8 cellular contexts compared by ENCODE assay signal in the genomic region with DNA sequence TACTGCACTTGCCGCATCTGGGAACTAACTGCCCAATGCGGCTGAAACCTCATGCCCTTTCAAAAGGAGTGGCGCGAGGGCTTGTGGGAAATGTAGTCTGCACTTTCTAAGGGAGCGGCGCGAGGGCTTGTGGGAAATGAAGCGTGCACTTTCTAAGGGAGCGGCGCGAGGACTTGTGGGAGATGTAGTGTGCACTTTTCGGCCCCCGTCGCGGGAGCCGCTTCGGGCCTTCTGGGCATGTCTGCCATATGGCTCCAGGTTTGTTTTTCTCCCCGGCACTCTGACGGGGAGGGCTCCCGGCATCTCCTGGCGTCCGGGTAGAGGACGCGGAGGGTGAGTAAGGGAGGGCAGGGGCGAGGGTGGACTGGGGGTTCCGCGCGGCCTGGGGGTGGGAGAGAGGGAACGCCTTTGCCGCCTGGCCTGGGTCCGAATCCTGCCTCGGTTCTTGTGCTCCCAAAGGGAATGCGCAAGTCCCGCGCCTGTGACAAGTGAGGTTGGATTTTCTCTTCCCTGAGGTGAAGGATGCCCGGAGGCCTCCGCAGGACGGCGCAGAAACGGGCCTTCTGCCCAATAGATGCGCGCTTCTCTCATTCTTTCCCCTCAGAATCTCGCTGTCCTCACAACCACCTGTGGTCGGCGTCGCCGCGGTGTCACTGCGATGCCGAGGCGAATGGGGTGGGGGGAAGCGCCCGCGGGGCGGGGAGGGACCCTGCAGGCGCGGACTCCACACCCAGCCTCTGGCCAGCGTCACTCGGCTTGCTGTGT. TPM values are rescaled to one million over a fixed set of nuclear protein-coding genes. Genes with fewer than 3 reads are reported as not detected.
A peak's percentile ranks its signal among the peaks of the same experiment; 100 is the strongest.
DNase-seq lines count a peak whose midpoint lies in the region; FAIRE-seq and TF ChIP-seq lines count a peak whose summit lies in the region.

TSS of gene ZNF37A (plus strand) at position 180 of the 765 bp plus-strand sequence. CDS start 2,281 bp downstream, outside the sequence.

- in situ Hi-C loops in SK-MEL-5 (cut with HindIII; ENCODE audit: low pct_unique_long_range_greater_than_20kb, low sequenced_read_pairs): no loop called here

- H3K9me3 ChIP-seq in neutrophil: no peaks in the 10 kb centered on the region

- no peaks in the 10 kb centered on the region for H3K27me3 ChIP-seq in neutrophil

- H3K4me3 ChIP-seq in neutrophil (ENCODE audit: low read depth in 1 of 2, low read length in 1 of 2): peak within 1 kb of the TSS; percentile 75 to 77

- POLR2A ChIA-PET in HEK293T (lab: Yijun Ruan, JAX): interaction anchor here (1.1 to 3.2 kb wide), 2 partner anchors 69 to 84 kb away, joined by 4 to 8 read pairs; partner anchors contain the start of gene ZNF33A

- DNase-seq in GF-D8 (lab: John Stamatoyannopoulos, UW) (peak; percentile 85), HEK293T (ENCODE audit: extremely low spot score) (peak; percentile 60), MV-4-11 (lab: John Stamatoyannopoulos, UW) (peak; percentile 96), SK-MEL-5 (ENCODE audit: low read depth, low spot score) (peak; percentile 93), frontal cortex (ENCODE audit: low spot score in 2 of 2) (peak; percentile 81 to 84), substantia nigra (lab: John Stamatoyannopoulos, UW) (peak; percentile 52 to 98 (median 93))
- DNase-seq in activated naive CD4-positive, alpha-beta T cell treated with Interleukin-2 at 50 U/mL for 16 hours: peak; percentile 90

- TF ChIP-seq CTCF in neutrophil (IDR thresholded peaks at IDR 0.05): peak; percentile 60

- FAIRE-seq in frontal cortex (lab: Jason Lieb, UNC): no peak

- peaks cover 15% of the 10 kb centered on the region for H3K36me3 ChIP-seq in neutrophil

- CTCF ChIA-PET in HEK293T (lab: Yijun Ruan, JAX): no interaction called here

- H3K27ac ChIP-seq in neutrophil (peak within 1 kb of the TSS; percentile 55), substantia nigra (ENCODE audit: low read depth, low read length, poor library complexity, severe bottlenecking) (peak within 1 kb of the TSS; percentile 86)

- H3K4me1 ChIP-seq in neutrophil (ENCODE audit: control insufficient read depth in 1 of 2, insufficient read depth in 1 of 2, low read depth in 1 of 2, low read length in 1 of 2): peaks cover 15 to 17% of the 10 kb centered on the region in 2 experiments

TF ChIP-seq in HEK293T, 16 proteins besides CTCF, POLR2A, EP300 and RAD21:
- no peak for TF ChIP-seq HDGF (IDR thresholded peaks at IDR 0.05; ENCODE audit: borderline replicate concordance)
- TF ChIP-seq NFRKB (IDR thresholded peaks at IDR 0.05): no peak
- TF ChIP-seq SUZ12 (IDR thresholded peaks at IDR 0.05): peak; percentile 62; the same call in 1 of the 2 replicates
- peak; percentile 71 for TF ChIP-seq L3MBTL2 (conservative IDR thresholded peaks at IDR 0.05)

RNA-seq across cellular contexts. Expression of gene ZNF37A, which starts in this region (rescaled TPM):
- 3.8 and 6.0 TPM in 2 replicates for total RNA-seq in SK-MEL-5 (2014; rRNA removed; shearing (Covaris generic))
- 6.6 and 10.0 TPM in 2 replicates for polyA plus RNA-seq in SK-MEL-5 (2015; cell fraction: cytosol; rRNA removed)
- polyA plus RNA-seq in SK-MEL-5 (2015; cell fraction: nucleus; rRNA removed): 5.8 and 12.2 TPM in 2 replicates
- 20.0 TPM for total RNA-seq in frontal cortex

Comparison
In these comparisons a context has a peak if more than half of its experiments do, and no peak if none do; other contexts are left out.
1. Peak in every context shown above with its lines: DNase-seq, H3K4me3 ChIP-seq and H3K27ac ChIP-seq.